23 cellular contexts compared by ENCODE assay signal in genomic region chr11:110758012-110758411, GRCh38. TPM values are rescaled to one million over a fixed set of nuclear protein-coding genes. Genes with fewer than 3 reads are reported as not detected.
"Had no signal": no experiment of that assay in that cellular context is flagged by ENCODE, and none has a peak within 500 bp of the region (broad histone marks: within the 10 kb centered on the region; RNA-seq: fewer than 3 reads in every experiment).

No MANE protein-coding gene starts in this region.

- H3K27ac ChIP-seq: KMS-11, SJSA1, SK-N-MC had no signal

- H3K36me3 ChIP-seq: SJSA1 had no signal

- H3K4me3 ChIP-seq: K562, SJSA1, SK-N-MC had no signal

- H3K27me3 ChIP-seq: SJSA1 had no signal

- H3K9me3 ChIP-seq: SJSA1 had no signal

- DNase-seq: Kasumi-1, MM.1S, NCI-H1092 treated with DMSO at 0.1 percent for 48 hours, NCI-H1436, NCI-H187, NCI-H2029, NCI-H2081 treated with DMSO at 0.1 percent for 48 hours, NCI-H2171, NCI-H226, NCI-H446, NCI-H510A, NCI-H524 treated with DMSO at 0.1 percent for 48 hours, NCI-H69, NCI-H774, Right ventricle myocardium superior, RPMI8226, SIG-M5 had no signal

- ATAC-seq: HepG2, K562 had no signal

- FAIRE-seq: HepG2, K562, RCC 7860 had no signal

RNA-seq across cellular contexts. Expression of gene ARHGAP20, which starts 45.8 kb away (rescaled TPM):
- total RNA-seq: HepG2 had no signal
- polyA plus RNA-seq: HepG2, K562 had no signal
